22 cellular contexts compared by ENCODE assay signal in genomic region chr13:113506871-113507388, GRCh38.
"Had no signal": no experiment of that assay in that cellular context is flagged by ENCODE, and none has a peak within 500 bp of the region (broad histone marks: within the 10 kb centered on the region; RNA-seq: fewer than 3 reads in every experiment).

No MANE protein-coding gene starts in this region.

- H3K4me3 ChIP-seq: lung, ovary, psoas muscle, right atrium auricular region, suprapubic skin, transverse colon, vagina had no signal

- DNase-seq: activated B cell treated with CpG ODN at 0.5 μM for 24 hours; activated CD4-positive, alpha-beta T cell treated with anti-CD3 and anti-CD28 coated beads for 36 hours; activated CD4-positive, alpha-beta T cell treated with anti-CD3 and anti-CD28 coated beads, Interleukin-2, amount 50 U/mL, for 48 hours; activated CD8-positive, alpha-beta memory T cell treated with anti-CD3 and anti-CD28 coated beads, Interleukin-2, amount 50 U/mL, for 48 hours; activated effector memory CD4-positive, alpha-beta T cell treated with anti-CD3 and anti-CD28 coated beads, Interleukin-2, amount 50 U/mL, for 16 hours; activated naive CD4-positive, alpha-beta T cell treated with anti-CD3 and anti-CD28 coated beads, Interleukin-2, amount 10 ng/mL, durations not matched to agents 7 days and 5 days; dermis blood vessel endothelial cell; effector CD8-positive, alpha-beta T cell; foreskin keratinocyte; immature natural killer cell; naive thymus-derived CD4-positive, alpha-beta T cell; ovary; psoas muscle; stimulated activated CD4-positive, alpha-beta T cell treated with anti-CD3 and anti-CD28 coated beads, Interleukin-12 subunit alpha, Interleukin-12 subunit beta, amount 100 ng/mL, for 4 hours; stimulated activated naive CD8-positive, alpha-beta T cell treated with anti-CD3 and anti-CD28 coated beads, Interleukin-15, amount 100 ng/mL, for 72 hours; T-helper 9 cell; transverse colon had no signal

- H3K4me3 Mint-ChIP-seq: activated B cell treated with CpG ODN at 0.5 μM for 24 hours; activated CD4-positive, alpha-beta T cell treated with anti-CD3 and anti-CD28 coated beads for 36 hours; activated naive CD4-positive, alpha-beta T cell treated with anti-CD3 and anti-CD28 coated beads, Interleukin-2, amount 10 ng/mL, durations not matched to agents 7 days and 5 days; immature natural killer cell; naive thymus-derived CD4-positive, alpha-beta T cell; stimulated activated effector memory CD8-positive, alpha-beta T cell treated with anti-CD3 and anti-CD28 coated beads, Interleukin-12 subunit alpha, Interleukin-12 subunit beta, amount 100 ng/mL, for 72 hours; stimulated activated naive CD8-positive, alpha-beta T cell treated with anti-CD3 and anti-CD28 coated beads, Interleukin-15, amount 100 ng/mL, for 72 hours had no signal

- H3K27me3 ChIP-seq: foreskin keratinocyte, ovary, right atrium auricular region, suprapubic skin, transverse colon, vagina had no signal

- H3K9me3 Mint-ChIP-seq: activated B cell treated with CpG ODN at 0.5 μM for 24 hours; activated naive CD4-positive, alpha-beta T cell treated with anti-CD3 and anti-CD28 coated beads, Interleukin-2, amount 10 ng/mL, durations not matched to agents 7 days and 5 days; immature natural killer cell; naive thymus-derived CD4-positive, alpha-beta T cell; stimulated activated effector memory CD8-positive, alpha-beta T cell treated with anti-CD3 and anti-CD28 coated beads, Interleukin-12 subunit alpha, Interleukin-12 subunit beta, amount 100 ng/mL, for 72 hours; stimulated activated naive CD8-positive, alpha-beta T cell treated with anti-CD3 and anti-CD28 coated beads, Interleukin-15, amount 100 ng/mL, for 72 hours had no signal

- H3K27ac Mint-ChIP-seq: activated B cell treated with CpG ODN at 0.5 μM for 24 hours; activated CD4-positive, alpha-beta T cell treated with anti-CD3 and anti-CD28 coated beads for 36 hours; activated naive CD4-positive, alpha-beta T cell treated with anti-CD3 and anti-CD28 coated beads, Interleukin-2, amount 10 ng/mL, durations not matched to agents 7 days and 5 days; stimulated activated effector memory CD8-positive, alpha-beta T cell treated with anti-CD3 and anti-CD28 coated beads, Interleukin-12 subunit alpha, Interleukin-12 subunit beta, amount 100 ng/mL, for 72 hours; stimulated activated naive CD8-positive, alpha-beta T cell treated with anti-CD3 and anti-CD28 coated beads, Interleukin-15, amount 100 ng/mL, for 72 hours had no signal

- H3K27me3 Mint-ChIP-seq: activated B cell treated with CpG ODN at 0.5 μM for 24 hours; activated CD4-positive, alpha-beta T cell treated with anti-CD3 and anti-CD28 coated beads for 36 hours; activated naive CD4-positive, alpha-beta T cell treated with anti-CD3 and anti-CD28 coated beads, Interleukin-2, amount 10 ng/mL, durations not matched to agents 7 days and 5 days; naive thymus-derived CD4-positive, alpha-beta T cell; stimulated activated naive CD8-positive, alpha-beta T cell treated with anti-CD3 and anti-CD28 coated beads, Interleukin-15, amount 100 ng/mL, for 72 hours had no signal

- H3K4me1 Mint-ChIP-seq: activated B cell treated with CpG ODN at 0.5 μM for 24 hours; activated CD4-positive, alpha-beta T cell treated with anti-CD3 and anti-CD28 coated beads for 36 hours; activated naive CD4-positive, alpha-beta T cell treated with anti-CD3 and anti-CD28 coated beads, Interleukin-2, amount 10 ng/mL, durations not matched to agents 7 days and 5 days had no signal

- H3K27ac ChIP-seq: foreskin keratinocyte, ovary, psoas muscle, right atrium auricular region, suprapubic skin, transverse colon, vagina had no signal
